8 cellular contexts compared by ENCODE assay signal in the genomic region with DNA sequence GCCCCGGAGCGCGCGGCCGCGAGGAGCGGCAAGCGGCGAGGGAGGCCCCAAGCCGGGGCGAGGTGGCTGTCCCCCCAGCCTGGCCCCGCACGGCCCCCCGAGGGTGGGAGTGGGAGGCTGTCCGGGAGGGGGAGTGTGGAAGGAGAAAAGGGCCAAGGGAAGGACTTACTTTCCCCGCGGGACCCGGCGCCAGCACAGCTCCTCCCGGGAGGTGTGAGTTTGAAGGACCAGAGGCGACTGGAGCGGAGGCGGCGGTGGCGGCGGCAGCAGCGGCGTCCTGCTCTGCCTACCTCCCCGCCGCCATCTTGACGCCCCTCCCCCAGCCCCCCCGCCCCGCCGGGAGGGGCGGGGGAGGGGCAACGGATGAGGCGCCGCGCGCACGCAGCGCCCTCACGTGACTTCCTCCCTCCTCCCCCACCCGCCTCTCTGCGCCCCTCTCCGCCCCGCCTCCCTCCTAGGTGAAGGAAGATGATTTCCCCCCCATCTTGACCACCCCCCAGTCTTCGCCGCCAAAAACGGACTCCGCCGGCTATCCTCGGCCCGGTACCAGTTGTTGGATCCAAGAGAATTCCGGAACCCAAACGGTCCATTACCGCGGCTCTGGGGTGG.
DNase-seq lines count a peak whose midpoint lies in the region; ATAC-seq and TF ChIP-seq lines count a peak whose summit lies in the region.

A gene (minus strand): TSS at position 316 of the 609 bp plus-strand sequence. CDS start 14,406 bp downstream, outside the sequence.

- H3K4me3 ChIP-seq in AG10803 (ENCODE audit: low read length): peak within 1 kb of the TSS; percentile 87

- peak; percentile 87 for DNase-seq in AG10803 (ENCODE audit: low read depth)
- DNase-seq in GM19238 (ENCODE audit: insufficient read length, low spot score): peak; percentile 77
- peak; percentile 95 for DNase-seq in NCI-H774 (lab: John Stamatoyannopoulos, UW)
- peak; percentile 87 to 89 for DNase-seq in activated CD4-positive, alpha-beta T cell treated with anti-CD3 and anti-CD28 coated beads, Interleukin-2, amount 50 U/mL, for 48 hours
- DNase-seq in effector CD4-positive, alpha-beta T cell: peak; percentile 86
- peak; percentile 91 for DNase-seq in medulla oblongata (ENCODE audit: extremely low spot score)
- peak; percentile 85 for DNase-seq in stimulated activated CD8-positive, alpha-beta memory T cell treated with anti-CD3 and anti-CD28 coated beads, Interleukin-12 subunit alpha, Interleukin-12 subunit beta, amount 100 ng/mL, for 1 hour (ENCODE audit: low read depth)

- peak; percentile 34 for ATAC-seq in HG03460 (IDR thresholded peaks at IDR 0.05; ENCODE audit: unreplicated experiment)

- TF ChIP-seq CTCF in AG10803 (conservative IDR thresholded peaks at IDR 0.05; ENCODE audit: low read length): no peak

Comparison
In these comparisons a context has a peak if more than half of its experiments do, and no peak if none do; other contexts are left out.
1. Peak in every context shown above with its lines: DNase-seq, ATAC-seq and H3K4me3 ChIP-seq.